ENCODE assay signal across 8 cellular contexts in genomic region chrX:48897621-48898306, GRCh38. TPM values are rescaled to one million over a fixed set of nuclear protein-coding genes. Genes with fewer than 3 reads are reported as not detected.
DNase-seq lines count a peak whose midpoint lies in the region; ATAC-seq and TF ChIP-seq lines count a peak whose summit lies in the region.

Gene PQBP1 (plus strand): TSS chrX:48897930. CDS start chrX:48898510, 580 bp downstream.
Gene TIMM17B (minus strand): TSS chrX:48897768. CDS start chrX:48897749, 19 bp downstream.

- DNase-seq in AG04450 (ENCODE audit: low read depth, low spot score) (peak; percentile 88), NCI-H226 (peak; percentile 91), WTC11 (ENCODE audit: low spot score) (peak; percentile 85), caudate nucleus (lab: John Stamatoyannopoulos, UW) (peak; percentile 41 to 96 (median 86)), immature natural killer cell (peak; percentile 86 to 91 (median 89)), smooth muscle cell of the brain vasculature (ENCODE audit: low read depth, low spot score) (peak; percentile 85)

- H3K9me3 Mint-ChIP-seq in WTC11: no peaks in the 10 kb centered on the region
- H3K9me3 Mint-ChIP-seq in immature natural killer cell: no peaks in the 10 kb centered on the region

- no peak for TF ChIP-seq CTCF in AG04450 (IDR thresholded peaks at IDR 0.05; ENCODE audit: low read depth, low read length)
- TF ChIP-seq CTCF in WTC11 (IDR thresholded peaks at IDR 0.05): no peak

- H3K4me3 Mint-ChIP-seq in WTC11 (peak within 1 kb of the TSS; percentile 85), immature natural killer cell (peak within 1 kb of the TSS; percentile 88 to 98 (median 95))

- peak within 1 kb of the TSS; percentile 91 for H3K27ac ChIP-seq in AG04450 (ENCODE audit: low read depth, low read length)
- peak within 1 kb of the TSS; percentile 86 for H3K27ac ChIP-seq in caudate nucleus (ENCODE audit: low read depth, low read length)

- H3K27me3 Mint-ChIP-seq in WTC11 (ENCODE audit: low read depth): no peaks in the 10 kb centered on the region
- H3K27me3 Mint-ChIP-seq in immature natural killer cell (ENCODE audit: low read depth in 3 of 3): peaks cover 5 to 14% (median 8%) of the 10 kb centered on the region in 3 donors

- H3K27ac Mint-ChIP-seq in WTC11 (peak within 1 kb of the TSS; percentile 100), immature natural killer cell (peak within 1 kb of the TSS; percentile 95 to 98 (median 98))

- POLR2A ChIA-PET in AG04450 (lab: Yijun Ruan, JAX) (interaction anchor here (0.6 to 1.8 kb wide), 14 partner anchors 12 to 307 kb away, joined by 3 to 11 read pairs (median 4); partner anchors contain the start of genes HDAC6, SLC35A2, SUV39H1 and TFE3), WTC11 (lab: Charles Lee) (interaction anchor here (0.6 to 1.7 kb wide), 10 partner anchors 14 to 335 kb away, joined by 3 to 9 read pairs (median 4); partner anchors contain the start of genes GRIPAP1, HDAC6, KCND1 and SLC35A2)

- H3K4me1 Mint-ChIP-seq in WTC11 (0 out of 2 replicates have a peak, but pooled peaks cover 8% of the 10 kb centered on the region), immature natural killer cell (peaks cover 19 to 21% of the 10 kb centered on the region in 2 donors)

- H3K4me3 ChIP-seq in AG04450 (ENCODE audit: low read depth, low read length): peak within 1 kb of the TSS; percentile 80

- H3K36me3 Mint-ChIP-seq in WTC11 (peaks cover 22% of the 10 kb centered on the region), immature natural killer cell (no peaks in the 10 kb centered on the region)

- no peaks in the 10 kb centered on the region; the same call in 1 of the 2 replicates for H3K9me3 ChIP-seq in AG04450 (ENCODE audit: control insufficient read depth, insufficient read depth, low read length)

- no peaks in the 10 kb centered on the region for H3K27me3 ChIP-seq in AG04450 (ENCODE audit: control insufficient read depth, insufficient read depth, low read length)

- CTCF ChIA-PET in AG04450 (lab: Charles Lee): no interaction called here
- CTCF ChIA-PET in WTC11 (lab: Charles Lee): interaction anchor here (0.7 to 1.6 kb wide), 6 partner anchors 14 to 269 kb away, joined by 3 to 5 read pairs (median 4); partner anchors contain the start of gene KCND1

- ATAC-seq in GM18909 (IDR thresholded peaks at IDR 0.05; ENCODE audit: poor library complexity, unreplicated experiment): peak; percentile 84
- ATAC-seq in HG03175 (IDR thresholded peaks at IDR 0.05; ENCODE audit: unreplicated experiment): peak; percentile 89
- ATAC-seq in WTC11: peak; percentile 93

TF ChIP-seq in WTC11, 78 proteins besides CTCF, POLR2A, EP300 and RAD21 (continues in another document):
- TF ChIP-seq NR3C1 (CRISPR knock-in tag; conservative IDR thresholded peaks at IDR 0.05; ENCODE audit: low read depth): no peak
- TF ChIP-seq ZNF671 (CRISPR knock-in tag; IDR thresholded peaks at IDR 0.05): no peak
- no peak for TF ChIP-seq GTF2I (CRISPR knock-in tag; conservative IDR thresholded peaks at IDR 0.05)
- no peak for TF ChIP-seq TCF7 (CRISPR knock-in tag; IDR thresholded peaks at IDR 0.05; ENCODE audit: low read depth)
- no peak for TF ChIP-seq CDX4 (CRISPR knock-in tag; IDR thresholded peaks at IDR 0.05; ENCODE audit: borderline replicate concordance)
- no peak for TF ChIP-seq E2F1 (CRISPR knock-in tag; IDR thresholded peaks at IDR 0.05)
- peak; percentile 24; the same call in 1 of the 2 replicates for TF ChIP-seq ETV6 (CRISPR knock-in tag; IDR thresholded peaks at IDR 0.05)
- no peak for TF ChIP-seq ATF6 (CRISPR knock-in tag; IDR thresholded peaks at IDR 0.05)
- TF ChIP-seq KAT7 (CRISPR knock-in tag; IDR thresholded peaks at IDR 0.05; ENCODE audit: borderline replicate concordance): no peak
- no peak for TF ChIP-seq AFF4 (CRISPR knock-in tag; IDR thresholded peaks at IDR 0.05; ENCODE audit: borderline replicate concordance)
- TF ChIP-seq PRRX2 (CRISPR knock-in tag; IDR thresholded peaks at IDR 0.05): no peak
- TF ChIP-seq ERG (CRISPR knock-in tag; IDR thresholded peaks at IDR 0.05): no peak

RNA-seq across cellular contexts. Expression of gene PQBP1, which starts in this region (rescaled TPM):
- 49.5 and 69.3 TPM in 2 replicates for polyA plus RNA-seq in AG04450 (2011; rRNA removed)
- 47.7 and 65.9 TPM in 2 replicates for polyA minus RNA-seq in AG04450 (2011; rRNA and poly(A)+ RNA removed)
- 79.4 to 81.2 TPM (median 81.2 TPM) in 3 replicates for total RNA-seq in WTC11 (2021)
- polyA plus RNA-seq in immature natural killer cell: 100 to 1,000 TPM in 2 of 3 donors, 10 to 100 TPM in 1; 92.6 to 118 (median 108) TPM

RNA-seq across cellular contexts. Expression of gene TIMM17B, which starts in this region (rescaled TPM):
- 31.2 and 42.1 TPM in 2 replicates for polyA plus RNA-seq in AG04450 (2011; rRNA removed)
- polyA minus RNA-seq in AG04450 (2011; rRNA and poly(A)+ RNA removed): 16.7 and 24.2 TPM in 2 replicates
- total RNA-seq in WTC11 (2021): 99.6 to 120 TPM (median 114 TPM) in 3 replicates
- polyA plus RNA-seq in immature natural killer cell: 10 to 100 TPM; 76.0 to 88.2 (median 85.3) TPM

Comparison
In these comparisons a context has a peak if more than half of its experiments do, and no peak if none do; other contexts are left out.
1. Peak in every context shown above with its lines: DNase-seq, ATAC-seq, H3K4me3 ChIP-seq and H3K27ac ChIP-seq.